In the genomic region with DNA sequence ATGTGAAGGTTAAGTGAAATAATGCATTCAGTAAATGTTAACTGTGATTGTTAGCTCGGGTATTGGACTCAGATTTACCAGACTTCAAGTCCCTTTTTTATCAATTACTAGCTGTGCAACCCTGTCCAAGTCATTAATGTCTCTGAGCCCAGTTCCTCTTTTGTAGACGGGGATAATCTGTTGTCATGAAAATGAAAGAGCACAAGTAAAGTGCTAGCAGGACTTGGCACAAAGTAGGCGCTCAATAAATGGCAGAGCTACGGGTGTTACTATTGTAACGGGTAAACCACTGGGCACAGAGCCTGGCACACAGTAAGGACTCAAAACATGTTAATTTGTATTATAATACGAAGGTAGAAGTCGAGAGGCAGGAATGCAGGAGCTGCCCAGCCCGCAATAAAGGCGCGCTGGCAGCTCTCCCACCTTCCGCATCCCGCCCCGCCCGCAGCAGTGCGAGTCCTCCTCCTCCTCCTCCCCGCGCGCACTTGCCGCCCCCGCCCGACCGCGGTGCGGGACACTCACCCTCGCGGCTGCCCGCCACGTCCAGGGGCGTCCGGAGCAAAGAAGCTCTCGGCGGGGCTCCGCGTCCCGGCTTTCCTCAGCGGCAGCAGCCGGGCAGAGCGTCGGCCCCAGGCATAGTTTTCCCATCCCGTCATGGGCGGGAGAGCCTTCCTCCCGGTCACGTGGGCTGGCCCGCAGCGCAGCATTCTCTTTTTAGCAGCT, we compare ENCODE assay signal across 9 cellular contexts. TPM values are rescaled to one million over a fixed set of nuclear protein-coding genes. Genes with fewer than 3 reads are reported as not detected.
DNase-seq lines count a peak whose midpoint lies in the region; ATAC-seq and TF ChIP-seq lines count a peak whose summit lies in the region.
"Had no signal": no experiment of that assay in that cellular context is flagged by ENCODE, and none has a peak within 500 bp of the region (broad histone marks: within the 10 kb centered on the region; RNA-seq: fewer than 3 reads in every experiment).

A gene with protein sequence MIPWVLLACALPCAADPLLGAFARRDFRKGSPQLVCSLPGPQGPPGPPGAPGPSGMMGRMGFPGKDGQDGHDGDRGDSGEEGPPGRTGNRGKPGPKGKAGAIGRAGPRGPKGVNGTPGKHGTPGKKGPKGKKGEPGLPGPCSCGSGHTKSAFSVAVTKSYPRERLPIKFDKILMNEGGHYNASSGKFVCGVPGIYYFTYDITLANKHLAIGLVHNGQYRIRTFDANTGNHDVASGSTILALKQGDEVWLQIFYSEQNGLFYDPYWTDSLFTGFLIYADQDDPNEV (minus strand): TSS at position 637 of the 723 bp plus-strand sequence. CDS start 15,615 bp downstream, outside the sequence.

- H3K4me3 ChIP-seq in LNCaP clone FGC (ENCODE audit: low read depth, low read length) = peak within 1 kb of the TSS; percentile 42
- peak within 1 kb of the TSS; percentile 75 for H3K4me3 ChIP-seq in adipocyte (ENCODE audit: low read length)
- H3K4me3 ChIP-seq in heart left ventricle = peak within 1 kb of the TSS; percentile 45 to 80 (median 68)

- intact Hi-C loops in heart left ventricle (cut with DNase I) = no loop called here

- peak within 1 kb of the TSS; percentile 37 for H3K9ac ChIP-seq in adipocyte (ENCODE audit: low read length)

- no peaks in the 10 kb centered on the region for H3K36me3 ChIP-seq in adipocyte (ENCODE audit: control insufficient read depth, insufficient read depth, low read length, severe bottlenecking)
- H3K36me3 ChIP-seq in heart left ventricle = no peaks in the 10 kb centered on the region

- no peak for TF ChIP-seq POLR2A in heart left ventricle (IDR thresholded peaks at IDR 0.05)

- WGBS in heart left ventricle, 4 donors = 3 to 5% (median 3%) methylated on average over 20 to 45 of the region's 45 CpGs

- H3K4me1 ChIP-seq in adipocyte (ENCODE audit: control insufficient read depth, insufficient read depth, low read length) (peaks cover 3% of the 10 kb centered on the region), heart left ventricle (peaks cover 0 to 25% (median 7%) of the 10 kb centered on the region in 12 donors)

- H3K27ac ChIP-seq in heart left ventricle = peak within 1 kb of the TSS in 10 of 12 donors; percentile 47 to 79 (median 62)
- H3K27ac ChIP-seq: C4-2B had no signal

- DNase-seq in NCI-H2196 treated with DMSO at 0.1 percent for 48 hours (lab: John Stamatoyannopoulos, UW; ENCODE audit: unreplicated experiment) (peak; percentile 15), NCI-H2196 (lab: John Stamatoyannopoulos, UW; ENCODE audit: unreplicated experiment) (no peak), LNCaP clone FGC (ENCODE audit: low read depth) (no peak), adipocyte (ENCODE audit: low read depth) (peak; percentile 86), heart left ventricle (peak; percentile 62 to 79 (median 71)), omental fat pad (ENCODE audit: low spot score) (no peak), OCI-M2 (lab: John Stamatoyannopoulos, UW; ENCODE audit: unreplicated experiment) (no peak)

- peak; percentile 49 to 92 (median 84) for ATAC-seq in heart left ventricle
- peak; percentile 80 for ATAC-seq in omental fat pad (ENCODE audit: low FRiP score)
- no peak for ATAC-seq in HG02973 (IDR thresholded peaks at IDR 0.05; ENCODE audit: unreplicated experiment)

- H3K9me3 ChIP-seq in adipocyte (ENCODE audit: control insufficient read depth, low read length) (peaks cover 5% of the 10 kb centered on the region), heart left ventricle (no peaks in the 10 kb centered on the region)

- no peak for TF ChIP-seq CTCF in LNCaP clone FGC (IDR thresholded peaks at IDR 0.05; ENCODE audit: control insufficient read depth, extremely low read depth, insufficient read depth)
- TF ChIP-seq CTCF in heart left ventricle (IDR thresholded peaks at IDR 0.05) = no peak
- TF ChIP-seq CTCF in omental fat pad (IDR thresholded peaks at IDR 0.05) = no peak

- H3K27me3 ChIP-seq in adipocyte (replicated peaks; ENCODE audit: control insufficient read depth, insufficient read depth, low read length) = peaks cover 37% of the 10 kb centered on the region
- peaks cover 0 to 11% (median 0%) of the 10 kb centered on the region in 9 donors for H3K27me3 ChIP-seq in heart left ventricle

RNA-seq across cellular contexts. Expression of the gene that starts here (rescaled TPM):
- 1 to 10 TPM in 5 of 9 donors, under 1 TPM in 4; 0.44 to 1.6 (median 1.0) TPM for total RNA-seq in heart left ventricle
- 1 to 10 TPM in 1 of 2 donors, under 1 TPM in 1; 0.67 to 1.1 TPM for polyA plus RNA-seq in heart left ventricle
- under 1 TPM in 3 of 4 donors, not detected in 1; 0.19 to 0.47 (median 0.25) TPM for total RNA-seq in omental fat pad

Comparison
In these comparisons a context has a peak if more than half of its experiments do, and no peak if none do; other contexts are left out.
1. DNase-seq: peak in NCI-H2196 treated with DMSO at 0.1 percent for 48 hours (single experiment), adipocyte (single experiment) and heart left ventricle (5 of 5); none in NCI-H2196 (single experiment), LNCaP clone FGC (single experiment), omental fat pad (single experiment) and OCI-M2 (single experiment).
2. Peak in ATAC-seq in omental fat pad; RNA of the gene not detected or under 1 TPM.
3. Peak in every context shown above with its lines, with median percentiles within 50 percentile points of each other: H3K4me3 ChIP-seq.